In genomic region chr21:45134677-45135076, GRCh38 we compare ENCODE assay signal across 22 cellular contexts.
"Had no signal": no experiment of that assay in that cellular context is flagged by ENCODE, and none has a peak within 500 bp of the region (broad histone marks: within the 10 kb centered on the region; RNA-seq: fewer than 3 reads in every experiment).

No MANE protein-coding gene starts in this region.

- H3K36me3 ChIP-seq: left lung, neutrophil, pancreas, transverse colon had no signal

- H3K79me2 ChIP-seq: hepatocyte had no signal

- H2AFZ ChIP-seq: hepatocyte had no signal

- H3K27me3 ChIP-seq: hepatocyte, left lung, pancreas, sigmoid colon, spleen, transverse colon had no signal

- H3K4me1 ChIP-seq: pancreas had no signal

- ATAC-seq: left lung; natural killer cell treated with Interleukin-12 subunit alpha and Interleukin-12 subunit beta and Interleukin-15 and Interleukin-18, amount 100 ng/mL, for 72 hours; pancreas had no signal

- H3K9me3 ChIP-seq: left lung, neutrophil, pancreas, sigmoid colon, spleen, transverse colon had no signal

- H3K27ac ChIP-seq: hepatocyte, left lung, neutrophil, pancreas, spleen, transverse colon had no signal

- H3K4me3 ChIP-seq: hepatocyte, left lung, pancreas, sigmoid colon, spleen, transverse colon had no signal

- H3K4me2 ChIP-seq: hepatocyte had no signal

- DNase-seq: activated CD4-positive, alpha-beta T cell treated with anti-CD3 and anti-CD28 coated beads for 4 hours; activated CD4-positive, alpha-beta T cell treated with anti-CD3 and anti-CD28 coated beads, Interleukin-2, amount 50 U/mL, for 48 hours; activated CD4-positive, CD25-positive, alpha-beta regulatory T cell; activated CD8-positive, alpha-beta memory T cell treated with anti-CD3 and anti-CD28 coated beads, Interleukin-2, amount 50 U/mL, for 48 hours; activated effector memory CD4-positive, alpha-beta T cell treated with Interleukin-2 at 50 U/mL for 16 hours; activated naive CD4-positive, alpha-beta T cell treated with anti-CD3 and anti-CD28 coated beads for 36 hours; activated naive CD8-positive, alpha-beta T cell treated with anti-CD3 and anti-CD28 coated beads, Interleukin-2, amount 10 ng/mL, durations not matched to agents 7 days and 5 days; activated T-cell treated with anti-CD3 and anti-CD28 coated beads, Interleukin-2, amount 50 U/mL, for 48 hours; amygdala; effector CD4-positive, alpha-beta T cell; foreskin fibroblast; glutamatergic neuron; kidney glomerular epithelial cell; pancreas; sigmoid colon; spleen; stimulated activated CD4-positive, alpha-beta T cell treated with anti-CD3 and anti-CD28 coated beads, Interleukin-4, amount 100 ng/mL, for 1 hour; transverse colon had no signal
